In genomic region chr20:63942250-63943006, GRCh38 we compare ENCODE assay signal across 9 cellular contexts. TPM values are rescaled to one million over a fixed set of nuclear protein-coding genes. Genes with fewer than 3 reads are reported as not detected.
DNase-seq lines count a peak whose midpoint lies in the region; ATAC-seq, FAIRE-seq and TF ChIP-seq lines count a peak whose summit lies in the region.
"Had no signal": no experiment of that assay in that cellular context is flagged by ENCODE, and none has a peak within 500 bp of the region (broad histone marks: within the 10 kb centered on the region; RNA-seq: fewer than 3 reads in every experiment).

No MANE protein-coding gene starts in this region.

- H3K9me3 ChIP-seq in Karpas-422 (ENCODE audit: low read length) (no peaks in the 10 kb centered on the region), upper lobe of right lung (no peaks in the 10 kb centered on the region)

- H3K4me1 ChIP-seq in Karpas-422 (ENCODE audit: low read length) (no peaks in the 10 kb centered on the region), upper lobe of right lung (peaks cover 26% of the 10 kb centered on the region)

- H3K79me2 ChIP-seq in Karpas-422 (ENCODE audit: low read length) = peaks cover 24% of the 10 kb centered on the region

- H3K27ac ChIP-seq in Karpas-422 (ENCODE audit: low read length) (no peak overlapping the region), upper lobe of right lung (peak overlapping the region; percentile 77)

- no peak overlapping the region for H2AFZ ChIP-seq in Karpas-422 (ENCODE audit: low read length)

- H3K9me3 Mint-ChIP-seq in activated naive CD4-positive, alpha-beta T cell treated with anti-CD3 and anti-CD28 coated beads, Interleukin-2, amount 10 ng/mL, durations not matched to agents 7 days and 5 days = peaks cover 1% of the 10 kb centered on the region
- no peaks in the 10 kb centered on the region for H3K9me3 Mint-ChIP-seq in immature natural killer cell

- CTCF ChIA-PET in activated naive CD4-positive, alpha-beta T cell treated with anti-CD3 and anti-CD28 coated beads, Interleukin-2, amount 10 ng/mL, durations not matched to agents 7 days and 5 days (lab: Charles Lee) = no interaction called here

- no peak overlapping the region for H3K9ac ChIP-seq in Karpas-422 (ENCODE audit: low read length)

- H3K27me3 ChIP-seq in Karpas-422 (ENCODE audit: low read length) (no peaks in the 10 kb centered on the region), upper lobe of right lung (no peaks in the 10 kb centered on the region)

- no peaks in the 10 kb centered on the region for H3K9me2 ChIP-seq in Karpas-422 (replicated peaks; ENCODE audit: insufficient read depth, low read length)

- H3K4me3 Mint-ChIP-seq in activated naive CD4-positive, alpha-beta T cell treated with anti-CD3 and anti-CD28 coated beads, Interleukin-2, amount 10 ng/mL, durations not matched to agents 7 days and 5 days = no peak overlapping the region
- H3K4me3 Mint-ChIP-seq in immature natural killer cell = peak overlapping the region; percentile 48 to 77 (median 65)

- peaks cover 12% of the 10 kb centered on the region; the same call in 1 of the 2 replicates for H4K20me1 ChIP-seq in Karpas-422 (ENCODE audit: insufficient read depth, low read depth, low read length)

- H3K4me1 Mint-ChIP-seq in activated naive CD4-positive, alpha-beta T cell treated with anti-CD3 and anti-CD28 coated beads, Interleukin-2, amount 10 ng/mL, durations not matched to agents 7 days and 5 days = peaks cover 27% of the 10 kb centered on the region
- peaks cover 14 to 30% of the 10 kb centered on the region in 2 donors for H3K4me1 Mint-ChIP-seq in immature natural killer cell

- intact Hi-C loops in upper lobe of right lung (cut with DNase I) = no loop called here

- no peak for TF ChIP-seq CTCF in upper lobe of right lung (IDR thresholded peaks at IDR 0.05)

- no peak overlapping the region for H3K4me3 ChIP-seq in Karpas-422 (ENCODE audit: low read length)
- H3K4me3 ChIP-seq in upper lobe of right lung = no peak overlapping the region

- no peak for FAIRE-seq in GM12892 (lab: Jason Lieb, UNC)
- FAIRE-seq: endometrium had no signal

- ATAC-seq in upper lobe of right lung (peak; percentile 5), GM21576 (IDR thresholded peaks at IDR 0.05; ENCODE audit: unreplicated experiment) (no peak), HG02840 (IDR thresholded peaks at IDR 0.05; ENCODE audit: low FRiP score, unreplicated experiment) (no peak)

- DNase-seq in COLO829 (ENCODE audit: low spot score) = peak; percentile 69
- DNase-seq in Karpas-422 = peak; percentile 69
- peak; percentile 58 for DNase-seq in activated naive CD4-positive, alpha-beta T cell treated with anti-CD3 and anti-CD28 coated beads, Interleukin-2, amount 10 ng/mL, durations not matched to agents 7 days and 5 days
- peak in 2 of 3 donors; percentile 22 to 28 for DNase-seq in immature natural killer cell
- peak; percentile 81 for DNase-seq in upper lobe of right lung
- no peak for DNase-seq in GM12892 (ENCODE audit: insufficient read length)

- no peaks in the 10 kb centered on the region for H3K27me3 Mint-ChIP-seq in activated naive CD4-positive, alpha-beta T cell treated with anti-CD3 and anti-CD28 coated beads, Interleukin-2, amount 10 ng/mL, durations not matched to agents 7 days and 5 days
- peaks cover 5 to 10% (median 8%) of the 10 kb centered on the region in 3 donors for H3K27me3 Mint-ChIP-seq in immature natural killer cell (ENCODE audit: low read depth in 3 of 3)

- no peak overlapping the region for H3K4me2 ChIP-seq in Karpas-422 (ENCODE audit: low read depth, low read length, poor library complexity, severe bottlenecking)

- H3K36me3 Mint-ChIP-seq in activated naive CD4-positive, alpha-beta T cell treated with anti-CD3 and anti-CD28 coated beads, Interleukin-2, amount 10 ng/mL, durations not matched to agents 7 days and 5 days = peaks cover 34% of the 10 kb centered on the region
- peaks cover 0 to 4% (median 0%) of the 10 kb centered on the region in 3 donors for H3K36me3 Mint-ChIP-seq in immature natural killer cell

- TF ChIP-seq POLR2A in GM12892 (IDR thresholded peaks at IDR 0.05; ENCODE audit: low read depth, low read length) = no peak

- H3K27ac Mint-ChIP-seq in activated naive CD4-positive, alpha-beta T cell treated with anti-CD3 and anti-CD28 coated beads, Interleukin-2, amount 10 ng/mL, durations not matched to agents 7 days and 5 days = peak overlapping the region; percentile 87
- H3K27ac Mint-ChIP-seq in immature natural killer cell = peak overlapping the region; percentile 35 to 88 (median 74)

- 0 out of 2 replicates have a peak, but pooled peaks cover 4% of the 10 kb centered on the region for H3K36me3 ChIP-seq in Karpas-422 (ENCODE audit: insufficient read depth, low read length)
- H3K36me3 ChIP-seq in upper lobe of right lung = peaks cover 62% of the 10 kb centered on the region

RNA-seq across cellular contexts. Expression of gene UCKL1, which starts 13.8 kb away (rescaled TPM):
- 32.3 and 35.3 TPM in 2 replicates for total RNA-seq in Karpas-422 (2014; rRNA removed; shearing (Covaris generic); ENCODE audit: low replicate concordance)
- 10 to 100 TPM; 19.3 to 35.5 (median 30.8) TPM for polyA plus RNA-seq in immature natural killer cell
- 38.9 TPM for total RNA-seq in upper lobe of right lung
- polyA plus RNA-seq in GM12892 (2012; ENCODE audit: missing spikeins) = 13.8 TPM

RNA-seq across cellular contexts. Expression of gene ZNF512B, which starts 27.3 kb away (rescaled TPM):
- total RNA-seq in Karpas-422 (2014; rRNA removed; shearing (Covaris generic); ENCODE audit: low replicate concordance) = 4.2 and 9.0 TPM in 2 replicates
- under 1 TPM in 2 of 3 donors, not detected in 1; 0.36 to 0.63 TPM for polyA plus RNA-seq in immature natural killer cell
- total RNA-seq in upper lobe of right lung = 17.6 TPM
- 6.9 TPM for polyA plus RNA-seq in GM12892 (2012; ENCODE audit: missing spikeins)

RNA-seq across cellular contexts. Expression of gene SAMD10, which starts 37.0 kb away (rescaled TPM):
- 11.7 and 13.0 TPM in 2 replicates for total RNA-seq in Karpas-422 (2014; rRNA removed; shearing (Covaris generic); ENCODE audit: low replicate concordance)
- polyA plus RNA-seq in immature natural killer cell = 10 to 100 TPM in 1 of 3 donors, 1 to 10 TPM in 2; 6.5 to 13.2 (median 8.5) TPM
- total RNA-seq in upper lobe of right lung = 4.3 TPM
- polyA plus RNA-seq in GM12892 (2012; ENCODE audit: missing spikeins) = 22.0 TPM

RNA-seq across cellular contexts. Expression of gene PRPF6, which starts 38.5 kb away (rescaled TPM):
- total RNA-seq in Karpas-422 (2014; rRNA removed; shearing (Covaris generic); ENCODE audit: low replicate concordance) = 24.2 and 40.7 TPM in 2 replicates
- polyA plus RNA-seq in immature natural killer cell = 10 to 100 TPM; 52.6 to 94.4 (median 63.1) TPM
- 58.9 TPM for total RNA-seq in upper lobe of right lung
- 45.8 TPM for polyA plus RNA-seq in GM12892 (2012; ENCODE audit: missing spikeins)

RNA-seq across cellular contexts. Expression of gene DNAJC5, which starts 47.5 kb away (rescaled TPM):
- 22.9 and 28.5 TPM in 2 replicates for total RNA-seq in Karpas-422 (2014; rRNA removed; shearing (Covaris generic); ENCODE audit: low replicate concordance)
- 1 to 10 TPM; 1.4 to 8.2 (median 2.9) TPM for polyA plus RNA-seq in immature natural killer cell
- 49.8 TPM for total RNA-seq in upper lobe of right lung
- 13.7 TPM for polyA plus RNA-seq in GM12892 (2012; ENCODE audit: missing spikeins)
